ENCODE assay signal across 18 cellular contexts in genomic region chr7:158501300-158502067, GRCh38.
"Had no signal": no experiment of that assay in that cellular context is flagged by ENCODE, and none has a peak within 500 bp of the region (broad histone marks: within the 10 kb centered on the region; RNA-seq: fewer than 3 reads in every experiment).

No MANE protein-coding gene starts in this region.

- H3K27ac ChIP-seq: epithelial cell of prostate, esophagus muscularis mucosa, gastroesophageal sphincter had no signal

- H3K9me3 Mint-ChIP-seq: effector memory CD8-positive, alpha-beta T cell; immature natural killer cell had no signal

- ATAC-seq: effector memory CD8-positive, alpha-beta T cell; gastroesophageal sphincter; naive thymus-derived CD4-positive, alpha-beta T cell had no signal

- H3K36me3 ChIP-seq: esophagus muscularis mucosa, gastroesophageal sphincter had no signal

- H3K4me3 ChIP-seq: esophagus muscularis mucosa, gastroesophageal sphincter, lung had no signal

- H3K4me1 ChIP-seq: esophagus muscularis mucosa, gastroesophageal sphincter had no signal

- FAIRE-seq: colon, keratinocyte, small intestine, urothelium cell line had no signal

- H3K27ac Mint-ChIP-seq: dendritic cell treated with granulocyte-macrophage colony-stimulating factor and Interleukin-4, amounts not matched to agents 40 ng/mL and 50 ng/mL, for 4 days; effector memory CD8-positive, alpha-beta T cell; immature natural killer cell; nephron progenitor cell had no signal

- H3K36me3 Mint-ChIP-seq: immature natural killer cell had no signal

- H3K4me1 Mint-ChIP-seq: immature natural killer cell; naive thymus-derived CD4-positive, alpha-beta T cell had no signal

- H3K4me3 Mint-ChIP-seq: dendritic cell treated with granulocyte-macrophage colony-stimulating factor and Interleukin-4, amounts not matched to agents 40 ng/mL and 50 ng/mL, for 4 days; effector memory CD8-positive, alpha-beta T cell; immature natural killer cell; naive thymus-derived CD4-positive, alpha-beta T cell; nephron progenitor cell had no signal

- DNase-seq: effector memory CD8-positive, alpha-beta T cell; glutamatergic neuron; immature natural killer cell; mesendoderm; naive thymus-derived CD4-positive, alpha-beta T cell; nephron progenitor cell; small intestine; stimulated activated CD4-positive, alpha-beta T cell treated with anti-CD3 and anti-CD28 coated beads, Interleukin-2, amount 100 ng/mL, for 48 hours; stimulated activated naive CD4-positive, alpha-beta T cell treated with Interleukin-2 at 50 U/mL for 16 hours; trophoblast cell had no signal
